ENCODE assay signal across 8 cellular contexts in the genomic region with DNA sequence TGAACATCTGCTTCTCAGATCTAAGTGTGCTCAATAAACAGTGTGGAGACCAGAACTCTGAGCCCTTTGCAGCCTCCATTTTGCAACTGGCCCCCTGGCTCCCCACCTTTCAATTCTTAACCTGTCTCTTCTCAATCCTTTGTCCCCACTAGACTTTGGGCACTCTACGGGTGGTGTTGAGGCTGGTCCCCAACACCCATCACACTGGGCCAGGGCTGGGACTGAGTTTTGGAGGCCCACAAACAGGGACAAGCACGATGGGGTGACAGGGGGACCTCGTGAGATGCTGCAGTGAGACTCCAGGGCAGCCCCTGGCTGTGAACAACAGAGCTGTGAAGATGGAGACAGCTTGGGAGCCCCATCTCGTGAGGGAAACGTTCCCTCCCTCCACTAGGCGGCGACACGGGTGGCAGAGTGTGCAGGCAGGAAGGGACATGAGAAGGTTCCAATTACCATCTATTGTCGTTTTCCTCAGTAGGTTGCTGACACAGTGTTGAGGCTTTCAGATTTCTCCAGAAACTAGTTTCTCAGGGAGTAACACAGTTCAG. TPM values are rescaled to one million over a fixed set of nuclear protein-coding genes. Genes with fewer than 3 reads are reported as not detected.
DNase-seq lines count a peak whose midpoint lies in the region; ATAC-seq and TF ChIP-seq lines count a peak whose summit lies in the region.

No MANE protein-coding gene starts in this region.

- peak overlapping the region in 2 of 12 donors; percentile 58 to 59 for H3K4me3 ChIP-seq in heart left ventricle

- no peaks in the 10 kb centered on the region for H3K27me3 Mint-ChIP-seq in activated T-helper 1 cell treated with anti-CD3 and anti-CD28 coated beads, Interleukin-12 subunit alpha, Interleukin-12 subunit beta, Interleukin-2, Interleukin-4 antibody, amounts not matched to agents 30 ng/mL and 10 ng/mL and 1 ng/mL, durations not matched to agents 14 hours and 24 hours and 36 hours (ENCODE audit: insufficient read depth)

- WGBS in heart left ventricle, 4 donors = 56 to 75% (median 71%) methylated on average over 8 to 9 of the region's 9 CpGs

- peak; percentile 46 for DNase-seq in NCI-H82 (lab: John Stamatoyannopoulos, UW)
- no peak for DNase-seq in NCI-H82 treated with DMSO at 0.1 percent for 48 hours (lab: John Stamatoyannopoulos, UW; ENCODE audit: unreplicated experiment)
- DNase-seq in NCI-H748 treated with DMSO at 0.1 percent for 48 hours (lab: John Stamatoyannopoulos, UW) = peak; percentile 8
- DNase-seq in activated T-helper 1 cell treated with anti-CD3 and anti-CD28 coated beads, Interleukin-12 subunit alpha, Interleukin-12 subunit beta, Interleukin-2, Interleukin-4 antibody, amounts not matched to agents 30 ng/mL and 10 ng/mL and 1 ng/mL, durations not matched to agents 14 hours and 24 hours and 36 hours (ENCODE audit: low spot score) = peak; percentile 60
- peak in 4 of 5 donors; percentile 18 to 71 (median 30) for DNase-seq in heart left ventricle
- peak; percentile 59 for DNase-seq in stimulated activated CD4-positive, alpha-beta T cell treated with anti-CD3 and anti-CD28 coated beads, Interleukin-2, amount 100 ng/mL, for 4 hours (ENCODE audit: low read depth)
- DNase-seq in T1000 (lab: John Stamatoyannopoulos, UW) = no peak

- ATAC-seq in heart left ventricle (no peak), HG03108 (IDR thresholded peaks at IDR 0.05; ENCODE audit: unreplicated experiment) (no peak)

- intact Hi-C loops in activated T-helper 1 cell treated with anti-CD3 and anti-CD28 coated beads, Interleukin-12 subunit alpha, Interleukin-12 subunit beta, Interleukin-2, Interleukin-4 antibody, amounts not matched to agents 30 ng/mL and 10 ng/mL and 1 ng/mL, durations not matched to agents 14 hours and 24 hours and 36 hours (cut with micrococcal nuclease) = no loop called here
- intact Hi-C loops in heart left ventricle (cut with DNase I) = no loop called here

- H3K36me3 ChIP-seq in heart left ventricle = peaks cover 0 to 21% (median 11%) of the 10 kb centered on the region in 9 donors

- peaks cover 21% of the 10 kb centered on the region for H3K36me3 Mint-ChIP-seq in activated T-helper 1 cell treated with anti-CD3 and anti-CD28 coated beads, Interleukin-12 subunit alpha, Interleukin-12 subunit beta, Interleukin-2, Interleukin-4 antibody, amounts not matched to agents 30 ng/mL and 10 ng/mL and 1 ng/mL, durations not matched to agents 14 hours and 24 hours and 36 hours (ENCODE audit: low read depth)

- H3K27ac ChIP-seq in heart left ventricle = no peak overlapping the region

- no peaks in the 10 kb centered on the region for H3K9me3 ChIP-seq in heart left ventricle

- peaks cover 0 to 3% (median 0%) of the 10 kb centered on the region in 9 donors for H3K27me3 ChIP-seq in heart left ventricle

- TF ChIP-seq CTCF in heart left ventricle (IDR thresholded peaks at IDR 0.05) = peak in 7 of 12 donors; percentile 8 to 38 (median 25)

- H3K27ac Mint-ChIP-seq in activated T-helper 1 cell treated with anti-CD3 and anti-CD28 coated beads, Interleukin-12 subunit alpha, Interleukin-12 subunit beta, Interleukin-2, Interleukin-4 antibody, amounts not matched to agents 30 ng/mL and 10 ng/mL and 1 ng/mL, durations not matched to agents 14 hours and 24 hours and 36 hours = no peak overlapping the region

- H3K4me1 Mint-ChIP-seq in activated T-helper 1 cell treated with anti-CD3 and anti-CD28 coated beads, Interleukin-12 subunit alpha, Interleukin-12 subunit beta, Interleukin-2, Interleukin-4 antibody, amounts not matched to agents 30 ng/mL and 10 ng/mL and 1 ng/mL, durations not matched to agents 14 hours and 24 hours and 36 hours (ENCODE audit: low read depth) = peaks cover 34% of the 10 kb centered on the region

- TF ChIP-seq POLR2A in heart left ventricle (IDR thresholded peaks at IDR 0.05) = no peak

- peaks cover 5% of the 10 kb centered on the region for H3K9me3 Mint-ChIP-seq in activated T-helper 1 cell treated with anti-CD3 and anti-CD28 coated beads, Interleukin-12 subunit alpha, Interleukin-12 subunit beta, Interleukin-2, Interleukin-4 antibody, amounts not matched to agents 30 ng/mL and 10 ng/mL and 1 ng/mL, durations not matched to agents 14 hours and 24 hours and 36 hours

- H3K4me1 ChIP-seq in heart left ventricle = peaks cover 7 to 41% (median 31%) of the 10 kb centered on the region in 12 donors

- peak overlapping the region; percentile 8 for H3K4me3 Mint-ChIP-seq in activated T-helper 1 cell treated with anti-CD3 and anti-CD28 coated beads, Interleukin-12 subunit alpha, Interleukin-12 subunit beta, Interleukin-2, Interleukin-4 antibody, amounts not matched to agents 30 ng/mL and 10 ng/mL and 1 ng/mL, durations not matched to agents 14 hours and 24 hours and 36 hours

RNA-seq across cellular contexts. Expression of a gene that starts 1.2 kb away (rescaled TPM):
- 21.9 and 25.2 TPM in 2 replicates for total RNA-seq in activated T-helper 1 cell treated with anti-CD3 and anti-CD28 coated beads, Interleukin-12 subunit alpha, Interleukin-12 subunit beta, Interleukin-2, Interleukin-4 antibody, amounts not matched to agents 30 ng/mL and 10 ng/mL and 1 ng/mL, durations not matched to agents 14 hours and 24 hours and 36 hours
- total RNA-seq in heart left ventricle = 10 to 100 TPM in 1 of 9 donors, 1 to 10 TPM in 8; 3.1 to 11.7 (median 5.6) TPM
- polyA plus RNA-seq in heart left ventricle = 1 to 10 TPM; 2.4 to 4.9 TPM

RNA-seq across cellular contexts. Expression of a gene that starts 3.5 kb away (rescaled TPM):
- total RNA-seq in activated T-helper 1 cell treated with anti-CD3 and anti-CD28 coated beads, Interleukin-12 subunit alpha, Interleukin-12 subunit beta, Interleukin-2, Interleukin-4 antibody, amounts not matched to agents 30 ng/mL and 10 ng/mL and 1 ng/mL, durations not matched to agents 14 hours and 24 hours and 36 hours = 8.6 and 10.7 TPM in 2 replicates
- 10 to 100 TPM in 7 of 9 donors, 1 to 10 TPM in 2; 6.7 to 23.9 (median 15.4) TPM for total RNA-seq in heart left ventricle
- 1 to 10 TPM; 3.6 to 9.3 TPM for polyA plus RNA-seq in heart left ventricle

RNA-seq across cellular contexts. Expression of a gene that starts 11.7 kb away (rescaled TPM):
- 61.8 and 62.8 TPM in 2 replicates for total RNA-seq in activated T-helper 1 cell treated with anti-CD3 and anti-CD28 coated beads, Interleukin-12 subunit alpha, Interleukin-12 subunit beta, Interleukin-2, Interleukin-4 antibody, amounts not matched to agents 30 ng/mL and 10 ng/mL and 1 ng/mL, durations not matched to agents 14 hours and 24 hours and 36 hours
- total RNA-seq in heart left ventricle = 100 to 1,000 TPM in 2 of 9 donors, 10 to 100 TPM in 7; 67.5 to 149 (median 91.0) TPM
- 100 to 1,000 TPM in 1 of 2 donors, 10 to 100 TPM in 1; 75.9 to 206 TPM for polyA plus RNA-seq in heart left ventricle

RNA-seq across cellular contexts. Expression of a gene that starts 29.9 kb away (rescaled TPM):
- 49.8 and 55.4 TPM in 2 replicates for total RNA-seq in activated T-helper 1 cell treated with anti-CD3 and anti-CD28 coated beads, Interleukin-12 subunit alpha, Interleukin-12 subunit beta, Interleukin-2, Interleukin-4 antibody, amounts not matched to agents 30 ng/mL and 10 ng/mL and 1 ng/mL, durations not matched to agents 14 hours and 24 hours and 36 hours
- total RNA-seq in heart left ventricle = 10 to 100 TPM; 14.9 to 35.6 (median 21.9) TPM
- 10 to 100 TPM; 17.4 to 39.7 TPM for polyA plus RNA-seq in heart left ventricle

Comparison
In these comparisons a context has a peak if more than half of its experiments do, and no peak if none do; other contexts are left out.
1. DNase-seq: peak in NCI-H82 (single experiment), NCI-H748 treated with DMSO at 0.1 percent for 48 hours (single experiment), activated T-helper 1 cell treated with anti-CD3 and anti-CD28 coated beads, Interleukin-12 subunit alpha, Interleukin-12 subunit beta, Interleukin-2, Interleukin-4 antibody, amounts not matched to agents 30 ng/mL and 10 ng/mL and 1 ng/mL, durations not matched to agents 14 hours and 24 hours and 36 hours (single experiment), heart left ventricle (4 of 5) and stimulated activated CD4-positive, alpha-beta T cell treated with anti-CD3 and anti-CD28 coated beads, Interleukin-2, amount 100 ng/mL, for 4 hours (single experiment); none in NCI-H82 treated with DMSO at 0.1 percent for 48 hours (single experiment) and T1000 (single experiment).